12 cellular contexts compared by ENCODE assay signal in the genomic region with DNA sequence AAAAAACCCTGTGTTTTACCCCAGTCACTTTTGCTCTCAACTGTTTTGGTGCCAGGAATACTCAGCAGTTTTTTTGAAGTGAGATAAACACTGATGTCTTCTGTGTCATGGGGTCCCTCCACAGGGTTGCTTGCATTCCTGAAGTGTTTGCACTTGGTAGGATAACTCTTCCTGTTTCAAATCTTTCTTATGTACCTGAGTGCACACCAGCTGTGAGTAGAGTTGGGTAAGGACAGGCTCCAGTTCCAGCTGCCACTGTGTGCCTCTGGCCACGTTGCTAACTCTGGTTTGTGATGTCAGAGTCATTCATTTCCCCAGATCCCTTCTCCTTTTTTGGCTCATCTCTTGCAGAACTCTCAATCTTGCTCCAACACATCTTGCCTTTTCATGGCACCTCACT.
DNase-seq lines count a peak whose midpoint lies in the region; ATAC-seq and TF ChIP-seq lines count a peak whose summit lies in the region.
"Had no signal": no experiment of that assay in that cellular context is flagged by ENCODE, and none has a peak within 500 bp of the region (broad histone marks: within the 10 kb centered on the region; RNA-seq: fewer than 3 reads in every experiment).

No MANE protein-coding gene starts in this region.

- DNase-seq in activated T-cell treated with anti-CD3 and anti-CD28 coated beads, Interleukin-2, amount 50 U/mL, for 24 hours, result no peak
- no peak for DNase-seq in activated T-cell treated with anti-CD3 and anti-CD28 coated beads, Interleukin-2, amount 50 U/mL, for 1 hour
- DNase-seq in activated CD4-positive, alpha-beta memory T cell treated with anti-CD3 and anti-CD28 coated beads, Interleukin-2, amount 10 ng/mL, durations not matched to agents 7 days and 5 days, result no peak
- peak; percentile 71 for DNase-seq in mesendoderm
- DNase-seq in gastrocnemius medialis, result no peak
- DNase-seq in HPDE6-E6E7 (ENCODE audit: extremely low spot score), result no peak
- DNase-seq in ascending aorta (ENCODE audit: low spot score in 2 of 2), result no peak
- DNase-seq: DND-41, NCI-H446 treated with DMSO at 0.1 percent for 48 hours, SJCRH30 had no signal

- no peaks in the 10 kb centered on the region for H3K79me1 ChIP-seq in mesendoderm (ENCODE audit: low read length)

- H3K4me1 Mint-ChIP-seq in activated T-cell treated with anti-CD3 and anti-CD28 coated beads, Interleukin-2, amount 50 U/mL, for 24 hours (ENCODE audit: low read depth), result peaks cover 60% of the 10 kb centered on the region
- H3K4me1 Mint-ChIP-seq in activated CD4-positive, alpha-beta memory T cell treated with anti-CD3 and anti-CD28 coated beads, Interleukin-2, amount 10 ng/mL, durations not matched to agents 7 days and 5 days, result peaks cover 59% of the 10 kb centered on the region

- no peak overlapping the region for H3K4ac ChIP-seq in mesendoderm (ENCODE audit: low read depth, low read length)

- no peak overlapping the region for H3K56ac ChIP-seq in mesendoderm (ENCODE audit: low read length)

- peaks cover 2% of the 10 kb centered on the region for H3K9me3 Mint-ChIP-seq in activated T-cell treated with anti-CD3 and anti-CD28 coated beads, Interleukin-2, amount 50 U/mL, for 24 hours
- peaks cover 2% of the 10 kb centered on the region for H3K9me3 Mint-ChIP-seq in activated CD4-positive, alpha-beta memory T cell treated with anti-CD3 and anti-CD28 coated beads, Interleukin-2, amount 10 ng/mL, durations not matched to agents 7 days and 5 days

- no peak overlapping the region for H3K4me3 ChIP-seq in HUES48 (ENCODE audit: low read depth, low read length)
- H3K4me3 ChIP-seq in mesendoderm (ENCODE audit: low read length), result no peak overlapping the region
- no peak overlapping the region for H3K4me3 ChIP-seq in gastrocnemius medialis
- H3K4me3 ChIP-seq in ascending aorta, result no peak overlapping the region
- H3K4me3 ChIP-seq: SJCRH30 had no signal

- peak overlapping the region; percentile 67 for H3K27ac Mint-ChIP-seq in activated T-cell treated with anti-CD3 and anti-CD28 coated beads, Interleukin-2, amount 50 U/mL, for 24 hours
- H3K27ac Mint-ChIP-seq in activated CD4-positive, alpha-beta memory T cell treated with anti-CD3 and anti-CD28 coated beads, Interleukin-2, amount 10 ng/mL, durations not matched to agents 7 days and 5 days, result peak overlapping the region; percentile 55
- H3K27ac Mint-ChIP-seq: brain had no signal

- H3K27ac ChIP-seq in HUES48 (ENCODE audit: low read depth, low read length), result peak overlapping the region; percentile 0
- no peak overlapping the region for H3K27ac ChIP-seq in mesendoderm (ENCODE audit: low read depth, low read length)
- H3K27ac ChIP-seq in gastrocnemius medialis, result no peak overlapping the region
- H3K27ac ChIP-seq in ascending aorta, result no peak overlapping the region
- H3K27ac ChIP-seq: SJCRH30 had no signal

- H3K18ac ChIP-seq in mesendoderm (ENCODE audit: low read length), result no peak overlapping the region

- no peaks in the 10 kb centered on the region for H3K36me3 Mint-ChIP-seq in activated T-cell treated with anti-CD3 and anti-CD28 coated beads, Interleukin-2, amount 50 U/mL, for 24 hours (ENCODE audit: low read depth)
- H3K36me3 Mint-ChIP-seq in activated CD4-positive, alpha-beta memory T cell treated with anti-CD3 and anti-CD28 coated beads, Interleukin-2, amount 10 ng/mL, durations not matched to agents 7 days and 5 days (ENCODE audit: low read depth), result peaks cover 35% of the 10 kb centered on the region
- H3K36me3 Mint-ChIP-seq: brain had no signal

- H2BK120ac ChIP-seq in mesendoderm (ENCODE audit: low read depth, low read length), result no peak overlapping the region

- H3K4me2 ChIP-seq in mesendoderm (ENCODE audit: low read length), result no peak overlapping the region

- H2BK15ac ChIP-seq in mesendoderm (replicated peaks; ENCODE audit: low read depth), result peak overlapping the region; percentile 57

- H2AK5ac ChIP-seq in mesendoderm (ENCODE audit: low read length), result no peak overlapping the region

- no peak overlapping the region for H4K8ac ChIP-seq in mesendoderm (ENCODE audit: low read depth, low read length)

- no peak overlapping the region for H2BK5ac ChIP-seq in mesendoderm (ENCODE audit: low read length)

- peaks cover 8% of the 10 kb centered on the region for H3K4me1 ChIP-seq in HUES48 (ENCODE audit: control insufficient read depth, insufficient read depth, low read length)
- no peaks in the 10 kb centered on the region for H3K4me1 ChIP-seq in mesendoderm (ENCODE audit: control insufficient read depth, low read depth, low read length)
- no peaks in the 10 kb centered on the region for H3K4me1 ChIP-seq in gastrocnemius medialis
- no peaks in the 10 kb centered on the region for H3K4me1 ChIP-seq in ascending aorta

- POLR2A ChIA-PET in activated CD4-positive, alpha-beta memory T cell treated with anti-CD3 and anti-CD28 coated beads, Interleukin-2, amount 10 ng/mL, durations not matched to agents 7 days and 5 days (lab: Charles Lee), result no interaction called here

- WGBS in mesendoderm (ENCODE audit: extremely low coverage, insufficient coverage, low lambda C conversion rate), result no CpG with 5 or more reads among the region's 1 CpG

- H3K4me3 Mint-ChIP-seq in activated T-cell treated with anti-CD3 and anti-CD28 coated beads, Interleukin-2, amount 50 U/mL, for 24 hours, result no peak overlapping the region
- no peak overlapping the region for H3K4me3 Mint-ChIP-seq in activated CD4-positive, alpha-beta memory T cell treated with anti-CD3 and anti-CD28 coated beads, Interleukin-2, amount 10 ng/mL, durations not matched to agents 7 days and 5 days
- H3K4me3 Mint-ChIP-seq: brain had no signal

- H3K27me3 ChIP-seq in HUES48 (ENCODE audit: control insufficient read depth, insufficient read depth, low read length) (no peaks in the 10 kb centered on the region), mesendoderm (ENCODE audit: insufficient read depth, low read length, poor library complexity) (no peaks in the 10 kb centered on the region), gastrocnemius medialis (no peaks in the 10 kb centered on the region), ascending aorta (no peaks in the 10 kb centered on the region)
- H3K27me3 ChIP-seq: SJCRH30 had no signal

- no peaks in the 10 kb centered on the region for H3K79me2 ChIP-seq in mesendoderm (ENCODE audit: control insufficient read depth, insufficient read depth, low read length)

- TF ChIP-seq CTCF in gastrocnemius medialis (IDR thresholded peaks at IDR 0.05 in 4 of 5, conservative IDR thresholded peaks at IDR 0.05 in 1 of 5), result no peak
- no peak for TF ChIP-seq CTCF in ascending aorta (IDR thresholded peaks at IDR 0.05)

- in situ Hi-C loops in gastrocnemius medialis (cut with MboI; ENCODE audit: low sequenced_read_pairs in 4 of 4), result no loop called here

- H3K9me3 ChIP-seq in HUES48 (ENCODE audit: control insufficient read depth, insufficient read depth, low read length) (no peaks in the 10 kb centered on the region), gastrocnemius medialis (no peaks in the 10 kb centered on the region), ascending aorta (no peaks in the 10 kb centered on the region)
- H3K9me3 ChIP-seq: SJCRH30 had no signal

- no peak for ATAC-seq in gastrocnemius medialis

- CTCF ChIA-PET in activated CD4-positive, alpha-beta memory T cell treated with anti-CD3 and anti-CD28 coated beads, Interleukin-2, amount 10 ng/mL, durations not matched to agents 7 days and 5 days (lab: Charles Lee), result no interaction called here

- no peak overlapping the region for H3K23ac ChIP-seq in mesendoderm (ENCODE audit: low read length)

- no peak overlapping the region for H4K5ac ChIP-seq in mesendoderm (ENCODE audit: low read length)

- intact Hi-C loops in gastrocnemius medialis (cut with DNase I; ENCODE audit: low total_unique reads) (no loop called here), ascending aorta (cut with DNase I) (no loop called here)

- H3K36me3 ChIP-seq in HUES48 (ENCODE audit: control insufficient read depth, insufficient read depth, low read length) (no peaks in the 10 kb centered on the region), mesendoderm (ENCODE audit: control insufficient read depth, insufficient read depth, low read length) (no peaks in the 10 kb centered on the region), gastrocnemius medialis (no peaks in the 10 kb centered on the region), ascending aorta (no peaks in the 10 kb centered on the region)
- H3K36me3 ChIP-seq: SJCRH30 had no signal

- H3K27me3 Mint-ChIP-seq in activated T-cell treated with anti-CD3 and anti-CD28 coated beads, Interleukin-2, amount 50 U/mL, for 24 hours, result no peaks in the 10 kb centered on the region
- H3K27me3 Mint-ChIP-seq in activated CD4-positive, alpha-beta memory T cell treated with anti-CD3 and anti-CD28 coated beads, Interleukin-2, amount 10 ng/mL, durations not matched to agents 7 days and 5 days, result no peaks in the 10 kb centered on the region

- TF ChIP-seq POLR2A in gastrocnemius medialis (IDR thresholded peaks at IDR 0.05), result no peak

- H3K9ac ChIP-seq in HUES48 (ENCODE audit: low read depth, low read length), result no peak overlapping the region
- no peak overlapping the region for H3K9ac ChIP-seq in mesendoderm (ENCODE audit: low read length)
